In the genomic region with DNA sequence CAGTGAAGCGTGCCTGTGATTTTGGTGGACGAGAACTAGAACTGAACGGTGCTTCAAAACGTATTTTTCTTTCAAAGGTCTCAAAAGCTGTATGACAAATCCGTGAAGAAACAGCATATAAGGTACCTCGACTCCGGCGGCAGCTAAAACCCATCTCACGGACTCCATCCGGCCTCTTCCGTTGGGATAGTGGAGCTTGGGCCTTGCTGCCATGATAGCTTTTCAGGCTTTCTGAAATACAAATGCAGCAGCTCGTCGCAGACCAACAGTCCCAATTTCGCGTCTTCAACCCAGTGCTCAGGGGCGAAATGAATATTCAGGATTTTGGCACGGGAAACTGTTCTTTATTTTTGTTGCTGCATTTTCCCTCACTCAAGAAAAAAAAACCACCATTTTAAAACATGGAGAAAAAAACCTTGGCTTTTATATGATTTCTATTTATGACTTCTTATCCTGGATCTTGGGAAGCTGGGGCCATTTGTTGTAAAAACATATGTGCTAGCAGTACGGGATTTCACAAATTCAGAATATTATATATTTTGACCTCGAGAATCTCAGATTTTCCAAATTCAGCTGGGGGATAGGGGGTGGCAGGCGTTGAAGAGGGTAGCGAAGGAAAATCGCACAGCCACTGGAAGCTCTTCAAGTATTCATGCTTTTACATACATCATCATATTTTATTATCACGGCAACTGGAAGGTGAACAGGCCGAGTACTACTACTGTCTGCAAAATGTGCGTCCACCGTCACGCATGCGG, we compare ENCODE assay signal across 8 cellular contexts. TPM values are rescaled to one million over a fixed set of nuclear protein-coding genes. Genes with fewer than 3 reads are reported as not detected.
A peak's percentile ranks its signal among the peaks of the same experiment; 100 is the strongest.
DNase-seq lines count a peak whose midpoint lies in the region; ATAC-seq and TF ChIP-seq lines count a peak whose summit lies in the region.

No MANE protein-coding gene starts in this region.

- H3K27ac Mint-ChIP-seq in Caco-2 (ENCODE audit: unreplicated experiment) = peak overlapping the region; percentile 87

- CTCF ChIA-PET in Caco-2 (lab: Charles Lee) = interaction anchor here (0.9 kb wide), 2 partner anchors 231 to 586 kb away, joined by 4 to 5 read pairs; partner anchors contain the start of gene GSTA2
- CTCF ChIA-PET in Panc1 (lab: Charles Lee) = interaction anchor here (0.5 kb wide), 1 partner anchor 739 kb away, joined by 3 read pairs; no protein-coding TSS in a partner anchor

- BruUV-seq in Caco-2 (replicated peaks; lab: Mats Ljungman, UMichigan) = no TSS peak
- BruUV-seq in Panc1 (replicated peaks; lab: Mats Ljungman, UMichigan) = no TSS peak

- H3K27me3 ChIP-seq in Caco-2 (replicated peaks; ENCODE audit: control insufficient read depth, insufficient read depth, low read length) (no peaks in the 10 kb centered on the region), Panc1 (ENCODE audit: control insufficient read depth, insufficient read depth, low read length) (no peaks in the 10 kb centered on the region), dorsolateral prefrontal cortex (no peaks in the 10 kb centered on the region), tibial nerve (no peaks in the 10 kb centered on the region)

- H3K9me3 Mint-ChIP-seq in Caco-2 (ENCODE audit: unreplicated experiment) = no peaks in the 10 kb centered on the region

- intact Hi-C loops in Caco-2 (cut with micrococcal nuclease; ENCODE audit: unreplicated experiment) = loop anchor here (2.0 to 10.0 kb wide), 2 partner anchors 47 to 319 kb away; partner anchors contain the start of gene TMEM14A
- intact Hi-C loops in Panc1 (cut with micrococcal nuclease; ENCODE audit: unreplicated experiment) = loop anchor here (1.0 kb wide), 1 partner anchor 112 kb away; no protein-coding TSS in a partner anchor
- intact Hi-C loops in dorsolateral prefrontal cortex (cut with DNase I) = loop anchor here (2.0 to 10.0 kb wide), 3 partner anchors 39 to 112 kb away; no protein-coding TSS in a partner anchor
- intact Hi-C loops in posterior vena cava (cut with DNase I) = no loop called here

- TF ChIP-seq EP300 in tibial nerve (IDR thresholded peaks at IDR 0.05) = no peak

- H3K36me3 ChIP-seq in Caco-2 (ENCODE audit: control insufficient read depth, insufficient read depth, low read length) = no peaks in the 10 kb centered on the region; the same call in 1 of the 2 replicates
- no peaks in the 10 kb centered on the region for H3K36me3 ChIP-seq in Panc1 (ENCODE audit: control insufficient read depth, insufficient read depth, low read length)
- peaks cover 0 to 6% (median 0%) of the 10 kb centered on the region in 3 donors for H3K36me3 ChIP-seq in tibial nerve

- in situ Hi-C loops in Panc1 (cut with HindIII; ENCODE audit: low pct_unique_long_range_greater_than_20kb, low sequenced_read_pairs) = no loop called here

- TF ChIP-seq CTCF in Caco-2 (IDR thresholded peaks at IDR 0.05; ENCODE audit: insufficient read depth in 1 of 2, low read depth in 1 of 2, low read length in 1 of 2, severe bottlenecking in 1 of 2, unreplicated experiment in 1 of 2) (no peak), Panc1 (IDR thresholded peaks at IDR 0.05) (no peak), dorsolateral prefrontal cortex (IDR thresholded peaks at IDR 0.05 in 54 of 56, conservative IDR thresholded peaks at IDR 0.05 in 2 of 56; ENCODE audit: low read depth in 1 of 56, partially characterized antibody in 56 of 56) (peak in 7 of 56 donors; percentile 3 to 24 (median 16)), tibial nerve (IDR thresholded peaks at IDR 0.05) (no peak)

- no peak for TF ChIP-seq POLR2A in tibial nerve (IDR thresholded peaks at IDR 0.05)

- H3K4me1 ChIP-seq in Caco-2 = peaks cover 14% of the 10 kb centered on the region
- peaks cover 3% of the 10 kb centered on the region; the same call in 1 of the 2 replicates for H3K4me1 ChIP-seq in Panc1 (ENCODE audit: control insufficient read depth, insufficient read depth, low read length)
- peaks cover 0 to 28% (median 12%) of the 10 kb centered on the region in 4 donors for H3K4me1 ChIP-seq in tibial nerve

- H3K9me3 ChIP-seq in Caco-2 = no peaks in the 10 kb centered on the region
- no peaks in the 10 kb centered on the region for H3K9me3 ChIP-seq in Panc1 (ENCODE audit: control insufficient read depth, insufficient read depth, low read depth, low read length)
- H3K9me3 ChIP-seq in tibial nerve = no peaks in the 10 kb centered on the region

- no peak; the same call in 1 of the 2 replicates for ATAC-seq in Panc1

- H3K27ac ChIP-seq in Panc1 (ENCODE audit: low read length) = peak overlapping the region; percentile 96
- H3K27ac ChIP-seq in dorsolateral prefrontal cortex = peak overlapping the region; percentile 91 to 99 (median 98)
- H3K27ac ChIP-seq in tibial nerve = peak overlapping the region; percentile 76 to 97 (median 87)

- DNase-seq in Caco-2 (no peak), HCEC 1CT (peak; percentile 56), Panc1 (ENCODE audit: low read depth, low spot score) (no peak), dorsolateral prefrontal cortex (peak in 7 of 10 donors; percentile 35 to 58 (median 46)), lung microvascular endothelial cell (ENCODE audit: low read depth in 2 of 2) (peak; percentile 37 to 49), tibial nerve (ENCODE audit: low spot score in 2 of 2) (peak in 1 of 2 donors; percentile 29), activated gamma-delta T cell (lab: John Stamatoyannopoulos, UW) (no peak), posterior vena cava (ENCODE audit: low spot score) (no peak)

- peaks cover 21% of the 10 kb centered on the region for H3K4me1 Mint-ChIP-seq in Caco-2 (ENCODE audit: low read depth, unreplicated experiment)

- peak overlapping the region; percentile 81 for H3K4me3 Mint-ChIP-seq in Caco-2 (ENCODE audit: unreplicated experiment)

- H3K36me3 Mint-ChIP-seq in Caco-2 (ENCODE audit: insufficient read depth, unreplicated experiment) = peaks cover 28% of the 10 kb centered on the region

- WGBS in tibial nerve, 2 donors = 6 to 10% methylated on average over 28 of the region's 28 CpGs

- H3K27me3 Mint-ChIP-seq in Caco-2 (ENCODE audit: insufficient read depth, unreplicated experiment) = no peaks in the 10 kb centered on the region

- H3K4me3 ChIP-seq in Caco-2 (ENCODE audit: low read depth, low read length) (peak overlapping the region; percentile 85), Panc1 (ENCODE audit: low read depth in 2 of 2, low read length in 2 of 2) (peak overlapping the region; percentile 64 to 86), dorsolateral prefrontal cortex (peak overlapping the region; percentile 64 to 98 (median 85)), tibial nerve (peak overlapping the region; percentile 49 to 85 (median 62))

- POLR2A ChIA-PET in Caco-2 (lab: Charles Lee) = interaction anchor here (0.6 to 1.5 kb wide), 2 partner anchors 48 to 799 kb away, joined by 3 to 5 read pairs; no protein-coding TSS in a partner anchor
- POLR2A ChIA-PET in Panc1 (lab: Charles Lee) = interaction anchor here (0.7 kb wide), 1 partner anchor 343 kb away, joined by 5 read pairs; no protein-coding TSS in a partner anchor

RNA-seq across cellular contexts. Expression of gene GSTA4, which starts 0.9 kb away (rescaled TPM):
- total RNA-seq in Caco-2 (2022) (29.5 and 30.3 TPM in 2 replicates), Panc1 (2021; ENCODE audit: unreplicated experiment) (3.9 TPM), dorsolateral prefrontal cortex (10 to 100 TPM; 26.7 to 82.7 (median 57.8) TPM), lung microvascular endothelial cell (9.7 and 14.4 TPM in 2 replicates), tibial nerve (10 to 100 TPM; 24.3 to 34.7 (median 29.1) TPM), posterior vena cava (10 to 100 TPM; 13.1 to 26.2 TPM)
- 6.1 TPM for polyA plus RNA-seq in Panc1 (2012; ENCODE audit: insufficient read length)

Comparison
In these comparisons a context has a peak if more than half of its experiments do, and no peak if none do; other contexts are left out.
1. DNase-seq: peak in HCEC 1CT (single experiment), dorsolateral prefrontal cortex (7 of 10) and lung microvascular endothelial cell (2 of 2); none in Caco-2 (0 of 2), Panc1 (single experiment), activated gamma-delta T cell (single experiment) and posterior vena cava (single experiment).
2. intact Hi-C loops: an anchor here in Caco-2 (2.0 to 10.0 kb wide), Panc1 (1.0 kb wide) and dorsolateral prefrontal cortex (2.0 to 10.0 kb wide); none called in posterior vena cava.
3. Peak in every context shown above with its lines, with median percentiles within 50 percentile points of each other: H3K4me3 ChIP-seq and H3K27ac ChIP-seq.